1 cellular context compared by ENCODE assay signal in the genomic region with DNA sequence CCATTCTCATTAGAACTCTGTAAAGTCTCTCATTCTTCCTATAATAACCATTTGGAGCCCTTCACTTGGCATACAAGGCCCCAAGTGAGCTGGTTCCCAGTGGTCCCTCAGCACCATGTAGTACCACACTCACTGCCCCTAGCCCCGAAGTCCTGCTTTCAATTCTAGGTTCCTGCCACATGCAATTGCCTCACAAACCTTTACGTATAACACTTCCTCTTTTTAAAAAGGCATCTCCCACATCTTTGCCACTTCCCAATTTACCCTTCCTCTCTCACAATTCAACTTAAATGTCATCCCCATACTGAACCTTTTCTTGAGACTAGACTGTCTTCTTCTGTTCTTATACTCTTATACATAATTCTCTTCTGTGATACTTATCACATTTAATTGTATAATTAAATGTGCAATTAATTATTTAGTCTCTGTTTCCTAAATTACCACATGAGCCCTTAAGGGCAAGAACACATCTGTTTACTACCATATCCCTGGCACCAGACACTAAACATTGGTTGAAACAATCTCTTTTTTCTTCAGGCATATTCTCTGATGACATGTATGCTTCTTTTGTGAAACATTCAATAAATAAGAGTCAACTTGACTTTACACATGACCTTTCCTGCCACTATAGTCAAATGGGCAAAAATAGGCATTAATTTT.
TF ChIP-seq lines count a peak whose summit lies in the region.

No MANE protein-coding gene starts in this region.

TF ChIP-seq in GM23338, 12 proteins besides CTCF, POLR2A, EP300 and RAD21 (continued from another document):
- TF ChIP-seq ZNF462 (CRISPR knock-in tag; IDR thresholded peaks at IDR 0.05) (no peak), NANOG (IDR thresholded peaks at IDR 0.05; ENCODE audit: borderline replicate concordance) (no peak), JUNB (IDR thresholded peaks at IDR 0.05; ENCODE audit: unreplicated experiment) (no peak), EZH2phosphoT487 (IDR thresholded peaks at IDR 0.05; ENCODE audit: unreplicated experiment) (no peak), CREB1 (CRISPR knock-in tag; IDR thresholded peaks at IDR 0.05; ENCODE audit: low read depth) (no peak), ZNF331 (CRISPR knock-in tag; IDR thresholded peaks at IDR 0.05; ENCODE audit: low read depth) (no peak)
TF ChIP-seq in GM23338: peak in this region for 0.
